ENCODE assay signal across 12 cellular contexts in the genomic region with DNA sequence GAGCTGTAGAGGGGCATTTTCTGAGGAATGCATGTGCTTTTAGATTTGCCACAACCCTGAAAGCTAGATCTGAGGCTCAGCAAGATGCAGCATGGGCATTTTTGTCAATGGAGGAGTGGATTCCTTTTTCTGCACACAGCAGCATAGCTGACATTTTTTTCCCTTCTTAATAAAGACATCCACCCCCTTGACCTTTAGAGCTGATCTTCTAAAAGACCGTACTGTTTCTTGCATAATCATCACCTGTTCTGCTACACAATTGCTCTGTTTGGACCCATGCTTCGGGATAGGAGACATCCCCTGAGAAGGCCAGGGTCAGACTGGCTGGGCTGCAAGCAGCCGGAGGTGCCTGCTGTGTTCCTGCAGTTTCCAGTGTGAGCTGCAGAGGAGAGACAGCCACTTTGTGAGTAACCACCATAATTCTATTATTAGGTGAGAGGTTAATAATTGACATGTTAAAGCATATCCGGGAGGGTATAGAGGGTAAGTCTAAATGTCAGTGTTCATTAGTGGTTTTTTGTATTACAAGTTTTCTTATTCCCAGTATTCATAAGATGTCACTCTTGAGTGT.
DNase-seq lines count a peak whose midpoint lies in the region; ATAC-seq, FAIRE-seq and TF ChIP-seq lines count a peak whose summit lies in the region.
"Had no signal": no experiment of that assay in that cellular context is flagged by ENCODE, and none has a peak within 500 bp of the region (broad histone marks: within the 10 kb centered on the region; RNA-seq: fewer than 3 reads in every experiment).

No MANE protein-coding gene starts in this region.

- peaks cover 8% of the 10 kb centered on the region for H3K4me1 ChIP-seq in astrocyte (ENCODE audit: insufficient read depth, low read length)
- H3K4me1 ChIP-seq: colonic mucosa had no signal

- H3K9ac ChIP-seq in astrocyte (ENCODE audit: low read length), result no peak overlapping the region

- no peaks in the 10 kb centered on the region for H3K79me2 ChIP-seq in astrocyte (ENCODE audit: insufficient read depth, low read length)

- H3K4me3 ChIP-seq in astrocyte (ENCODE audit: insufficient read depth, low read depth, low read length), result no peak overlapping the region
- H3K4me3 ChIP-seq: colonic mucosa had no signal

- DNase-seq in astrocyte (ENCODE audit: low read depth) (no peak), sciatic nerve (ENCODE audit: low spot score) (no peak), RKO (ENCODE audit: low spot score) (no peak), NCI-H2029 treated with DMSO at 0.1 percent for 48 hours (lab: John Stamatoyannopoulos, UW) (no peak), DMS79 treated with DMSO at 0.1 percent for 48 hours (lab: John Stamatoyannopoulos, UW) (no peak)
- DNase-seq: Calu3; colonic mucosa; NCI-H187; stimulated activated naive CD8-positive, alpha-beta T cell treated with anti-CD3 and anti-CD28 coated beads, Interleukin-15, Interleukin-2, amounts not matched to agents 100 U/mL and 50 U/mL, for 24 hours had no signal

- H3K27me3 Mint-ChIP-seq in astrocyte (ENCODE audit: low read depth, unreplicated experiment), result peaks cover 3% of the 10 kb centered on the region

- ATAC-seq in GM18909 (IDR thresholded peaks at IDR 0.05; ENCODE audit: poor library complexity, unreplicated experiment), result peak; percentile 95
- peak; percentile 92 for ATAC-seq in HG02678 (IDR thresholded peaks at IDR 0.05; ENCODE audit: unreplicated experiment)
- ATAC-seq in sciatic nerve, result peak; percentile 50
- no peak for ATAC-seq in GM18873 (IDR thresholded peaks at IDR 0.05; ENCODE audit: low FRiP score, unreplicated experiment)
- ATAC-seq: stimulated activated naive CD8-positive, alpha-beta T cell treated with anti-CD3 and anti-CD28 coated beads, Interleukin-15, Interleukin-2, amounts not matched to agents 100 U/mL and 50 U/mL, for 24 hours had no signal

- peaks cover 36% of the 10 kb centered on the region for H3K4me1 Mint-ChIP-seq in astrocyte (ENCODE audit: low read depth, unreplicated experiment)

- intact Hi-C loops in sciatic nerve (cut with DNase I), result no loop called here

- H3K4me2 ChIP-seq in astrocyte (ENCODE audit: low read length), result no peak overlapping the region

- no peak overlapping the region for H3K27ac ChIP-seq in astrocyte (ENCODE audit: low read depth, low read length)
- H3K27ac ChIP-seq: colonic mucosa had no signal

- no peak overlapping the region for H3K4me3 Mint-ChIP-seq in astrocyte (ENCODE audit: unreplicated experiment)

- H2AFZ ChIP-seq in astrocyte (ENCODE audit: low read depth, low read length), result no peak overlapping the region

- no peaks in the 10 kb centered on the region for H3K9me3 Mint-ChIP-seq in astrocyte (ENCODE audit: unreplicated experiment)

- H3K27me3 ChIP-seq in astrocyte (ENCODE audit: insufficient read depth, low read length), result no peaks in the 10 kb centered on the region
- H3K27me3 ChIP-seq: colonic mucosa had no signal

- no peaks in the 10 kb centered on the region for H4K20me1 ChIP-seq in astrocyte (ENCODE audit: insufficient read depth, low read length)

- H3K36me3 Mint-ChIP-seq in astrocyte (ENCODE audit: low read depth, unreplicated experiment), result peaks cover 7% of the 10 kb centered on the region

- peak overlapping the region; percentile 15 for H3K27ac Mint-ChIP-seq in astrocyte (ENCODE audit: unreplicated experiment)

- no peaks in the 10 kb centered on the region for H3K36me3 ChIP-seq in astrocyte (ENCODE audit: insufficient read depth, low read length)
- H3K36me3 ChIP-seq: colonic mucosa had no signal

- H3K9me3 ChIP-seq in astrocyte (ENCODE audit: insufficient read depth, low read depth, low read length), result no peaks in the 10 kb centered on the region
- H3K9me3 ChIP-seq: colonic mucosa had no signal

- no peak for FAIRE-seq in astrocyte (lab: Jason Lieb, UNC)

- TF ChIP-seq CTCF in astrocyte (IDR thresholded peaks at IDR 0.05; ENCODE audit: insufficient read depth, low read depth, low read length), result no peak
